12 cellular contexts compared by ENCODE assay signal in genomic region chr1:223708001-223708359, GRCh38. TPM values are rescaled to one million over a fixed set of nuclear protein-coding genes. Genes with fewer than 3 reads are reported as not detected.
DNase-seq lines count a peak whose midpoint lies in the region; ATAC-seq and TF ChIP-seq lines count a peak whose summit lies in the region.
"Had no signal": no experiment of that assay in that cellular context is flagged by ENCODE, and none has a peak within 500 bp of the region (broad histone marks: within the 10 kb centered on the region; RNA-seq: fewer than 3 reads in every experiment).

No MANE protein-coding gene starts in this region.

- no peaks in the 10 kb centered on the region for H3K27me3 ChIP-seq in left ventricle myocardium inferior (ENCODE audit: low read depth)
- H3K27me3 ChIP-seq: BLaER1 had no signal

- H3K4me3 Mint-ChIP-seq in MCF 10A (ENCODE audit: unreplicated experiment) = peak overlapping the region; percentile 48
- H3K4me3 Mint-ChIP-seq: activated naive CD8-positive, alpha-beta T cell had no signal

- DNase-seq in left ventricle myocardium inferior (no peak), Right ventricle myocardium inferior (ENCODE audit: missing footprints) (no peak), MCF 10A (ENCODE audit: unreplicated experiment) (peak; percentile 96), mucosa of gallbladder (ENCODE audit: low spot score) (peak; percentile 59), NOMO-1 (lab: John Stamatoyannopoulos, UW; ENCODE audit: unreplicated experiment in 2 of 2) (no peak), posterior vena cava (ENCODE audit: low spot score) (no peak)
- DNase-seq in central memory CD4-positive, alpha-beta T cell = no peak

- peaks cover 75% of the 10 kb centered on the region for H3K4me1 ChIP-seq in left ventricle myocardium inferior

- BruUV-seq in MCF 10A (replicated peaks; lab: Mats Ljungman, UMichigan) = no TSS peak

- no peaks in the 10 kb centered on the region for H3K36me3 Mint-ChIP-seq in MCF 10A (ENCODE audit: insufficient read depth, unreplicated experiment)
- H3K36me3 Mint-ChIP-seq: activated naive CD8-positive, alpha-beta T cell had no signal

- H3K9me3 ChIP-seq in left ventricle myocardium inferior (replicated peaks) = no peaks in the 10 kb centered on the region
- H3K9me3 ChIP-seq: BLaER1 had no signal

- H3K4me3 ChIP-seq in left ventricle myocardium inferior = peak overlapping the region; percentile 17
- H3K4me3 ChIP-seq: BLaER1 had no signal

- H3K27ac Mint-ChIP-seq in MCF 10A (ENCODE audit: low read depth, unreplicated experiment) = peak overlapping the region; percentile 44
- H3K27ac Mint-ChIP-seq: activated naive CD8-positive, alpha-beta T cell had no signal

- ATAC-seq in Right ventricle myocardium inferior = no peak
- ATAC-seq in GM19467 (IDR thresholded peaks at IDR 0.05; ENCODE audit: unreplicated experiment) = no peak

- POLR2A ChIA-PET in MCF 10A (lab: Yijun Ruan, JAX) = interaction anchor here (0.5 to 5.6 kb wide), 30 partner anchors 8 to 997 kb away, joined by 3 to 81 read pairs (median 6); partner anchors contain the start of genes AIDA, BROX, NVL and TP53BP2

- no peaks in the 10 kb centered on the region for H3K27me3 Mint-ChIP-seq in MCF 10A (ENCODE audit: insufficient read depth, unreplicated experiment)
- H3K27me3 Mint-ChIP-seq: activated naive CD8-positive, alpha-beta T cell had no signal

- TF ChIP-seq CTCF in left ventricle myocardium inferior (IDR thresholded peaks at IDR 0.05; ENCODE audit: borderline replicate concordance) = peak; percentile 33
- peak; percentile 34 for TF ChIP-seq CTCF in MCF 10A (IDR thresholded peaks at IDR 0.05; ENCODE audit: unreplicated experiment)

- intact Hi-C loops in left ventricle myocardium inferior (cut with micrococcal nuclease) = no loop called here
- intact Hi-C loops in Right ventricle myocardium inferior (cut with DNase I) = no loop called here
- intact Hi-C loops in MCF 10A (cut with micrococcal nuclease) = loop anchor here (10.0 kb wide), 2 partner anchors 287 to 1217 kb away; partner anchors contain the start of gene DNAH14
- intact Hi-C loops in posterior vena cava (cut with DNase I) = loop anchor here in 1 of 2 donors (5.0 kb wide), 1 partner anchor 739 kb away; no protein-coding TSS in a partner anchor

- H3K36me3 ChIP-seq in left ventricle myocardium inferior = no peaks in the 10 kb centered on the region
- H3K36me3 ChIP-seq: BLaER1 had no signal

- H3K4me1 Mint-ChIP-seq in MCF 10A (ENCODE audit: insufficient read depth, unreplicated experiment) = peaks cover 55% of the 10 kb centered on the region

- H3K27ac ChIP-seq in left ventricle myocardium inferior (replicated peaks) = peak overlapping the region; percentile 86
- H3K27ac ChIP-seq: BLaER1 had no signal

- CTCF ChIA-PET in MCF 10A (lab: Yijun Ruan, JAX) = interaction anchor here (0.5 to 5.6 kb wide), 28 partner anchors 9 to 1214 kb away, joined by 3 to 52 read pairs (median 5); partner anchors contain the start of genes NVL and TP53BP2

- H3K9me3 Mint-ChIP-seq in MCF 10A (ENCODE audit: unreplicated experiment) = no peaks in the 10 kb centered on the region

RNA-seq across cellular contexts. Expression of gene CAPN2, which starts 4.4 kb away (rescaled TPM):
- 65.3 TPM for total RNA-seq in left ventricle myocardium inferior
- 85.4 TPM for total RNA-seq in Right ventricle myocardium inferior
- 513 and 622 TPM in 2 replicates for total RNA-seq in MCF 10A (2022)
- 431 TPM for total RNA-seq in mucosa of gallbladder
- total RNA-seq in posterior vena cava = 100 to 1,000 TPM; 234 to 289 TPM

RNA-seq across cellular contexts. Expression of gene CAPN8, which starts 42.5 kb away (rescaled TPM):
- total RNA-seq in left ventricle myocardium inferior (not detected), Right ventricle myocardium inferior (not detected), MCF 10A (2022) (1.0 and 5.7 TPM in 2 replicates), mucosa of gallbladder (35.6 TPM), posterior vena cava (not detected)
- total RNA-seq: HT1080, RPMI7951 had no signal

Comparison
In these comparisons a context has a peak if more than half of its experiments do, and no peak if none do; other contexts are left out.
1. DNase-seq: peak in MCF 10A (single experiment) and mucosa of gallbladder (single experiment); none in left ventricle myocardium inferior (single experiment), Right ventricle myocardium inferior (single experiment), NOMO-1 (0 of 2), posterior vena cava (single experiment) and central memory CD4-positive, alpha-beta T cell (single experiment).